Comparison of ENCODE assay signal across 9 cellular contexts in the genomic region with DNA sequence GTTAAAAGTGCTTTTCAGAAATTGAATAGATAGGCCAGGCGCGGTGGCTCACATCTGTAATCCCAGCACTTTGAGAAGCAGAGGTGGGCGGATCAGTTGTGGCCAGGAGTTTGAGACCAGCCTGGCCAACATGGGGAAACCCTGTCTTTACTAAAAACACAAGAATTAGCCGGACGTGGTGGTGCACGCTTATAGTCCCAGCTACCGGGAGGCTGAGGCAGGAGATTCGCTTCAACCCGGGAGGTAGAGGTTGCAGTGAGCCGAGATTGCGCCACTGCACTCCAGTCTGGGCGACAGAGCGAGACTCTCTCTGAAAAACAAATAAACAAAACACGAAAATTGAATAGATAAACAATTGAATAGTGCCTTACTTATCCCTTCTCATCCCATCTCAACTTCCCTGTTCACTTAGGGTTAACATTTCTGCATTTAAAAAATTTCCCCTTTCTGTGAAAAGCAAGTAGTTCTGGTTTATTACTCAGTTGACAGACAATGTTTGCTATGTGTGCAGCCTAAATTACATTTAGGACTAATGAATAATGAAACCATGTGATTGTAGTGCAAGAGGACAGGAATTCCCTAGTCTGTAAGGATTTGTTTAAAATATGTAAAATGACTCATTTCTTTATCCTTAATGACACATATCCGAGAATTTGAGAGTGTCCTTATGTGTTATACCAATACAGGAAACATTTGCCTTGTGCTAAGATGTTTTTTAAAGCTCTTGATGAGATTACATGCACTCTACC. TPM values are rescaled to one million over a fixed set of nuclear protein-coding genes. Genes with fewer than 3 reads are reported as not detected.
DNase-seq lines count a peak whose midpoint lies in the region; ATAC-seq and TF ChIP-seq lines count a peak whose summit lies in the region.
"Had no signal": no experiment of that assay in that cellular context is flagged by ENCODE, and none has a peak within 500 bp of the region (broad histone marks: within the 10 kb centered on the region; RNA-seq: fewer than 3 reads in every experiment).

No MANE protein-coding gene starts in this region.

- H3K27me3 ChIP-seq in SJSA1 (replicated peaks) = no peaks in the 10 kb centered on the region
- H3K27me3 ChIP-seq in foreskin keratinocyte = no peaks in the 10 kb centered on the region

- intact Hi-C loops in natural killer cell (cut with micrococcal nuclease) = no loop called here

- no peaks in the 10 kb centered on the region for H3K27me3 Mint-ChIP-seq in natural killer cell treated with Interleukin-12 subunit alpha and Interleukin-12 subunit beta and Interleukin-15 and Interleukin-18, amount 100 ng/mL, for 72 hours
- no peaks in the 10 kb centered on the region for H3K27me3 Mint-ChIP-seq in natural killer cell (ENCODE audit: low read depth in 2 of 2)

- peaks cover 31 to 44% of the 10 kb centered on the region in 2 donors for H3K4me1 Mint-ChIP-seq in natural killer cell treated with Interleukin-12 subunit alpha and Interleukin-12 subunit beta and Interleukin-15 and Interleukin-18, amount 100 ng/mL, for 72 hours (ENCODE audit: low read depth in 2 of 2)
- H3K4me1 Mint-ChIP-seq in natural killer cell = peaks cover 26 to 36% of the 10 kb centered on the region in 2 donors

- peaks cover 26% of the 10 kb centered on the region for H3K4me1 ChIP-seq in SJSA1 (replicated peaks)
- peaks cover 44% of the 10 kb centered on the region for H3K4me1 ChIP-seq in foreskin keratinocyte

- TF ChIP-seq CTCF in natural killer cell (IDR thresholded peaks at IDR 0.05) = no peak
- TF ChIP-seq CTCF in foreskin keratinocyte (conservative IDR thresholded peaks at IDR 0.05) = no peak

- H3K36me3 Mint-ChIP-seq in natural killer cell treated with Interleukin-12 subunit alpha and Interleukin-12 subunit beta and Interleukin-15 and Interleukin-18, amount 100 ng/mL, for 72 hours = peaks cover 6% of the 10 kb centered on the region
- H3K36me3 Mint-ChIP-seq in natural killer cell = no peaks in the 10 kb centered on the region

- peak overlapping the region; percentile 38 to 39 for H3K27ac Mint-ChIP-seq in natural killer cell treated with Interleukin-12 subunit alpha and Interleukin-12 subunit beta and Interleukin-15 and Interleukin-18, amount 100 ng/mL, for 72 hours
- H3K27ac Mint-ChIP-seq in natural killer cell = peak overlapping the region in 1 of 2 donors; percentile 14

- peak overlapping the region; percentile 60 for H3K27ac ChIP-seq in SJSA1
- peak overlapping the region; percentile 15 for H3K27ac ChIP-seq in foreskin keratinocyte

- peak overlapping the region; percentile 30 for H3K4me3 Mint-ChIP-seq in natural killer cell treated with Interleukin-12 subunit alpha and Interleukin-12 subunit beta and Interleukin-15 and Interleukin-18, amount 100 ng/mL, for 72 hours
- H3K4me3 Mint-ChIP-seq in natural killer cell = no peak overlapping the region

- no peaks in the 10 kb centered on the region for H3K36me3 ChIP-seq in SJSA1

- no peak for DNase-seq in natural killer cell treated with Interleukin-12 subunit alpha and Interleukin-12 subunit beta and Interleukin-15 and Interleukin-18, amount 100 ng/mL, for 72 hours (ENCODE audit: low spot score)
- DNase-seq in natural killer cell (no peak), SJSA1 (ENCODE audit: low read depth in 1 of 2, low spot score in 2 of 2) (peak; percentile 51 to 75), foreskin keratinocyte (peak; percentile 90 to 95), GDM1 (lab: John Stamatoyannopoulos, UW) (no peak), DMS153 (lab: John Stamatoyannopoulos, UW) (no peak), NCI-H1092 (lab: John Stamatoyannopoulos, UW) (no peak)
- DNase-seq in stimulated activated CD4-positive, alpha-beta T cell treated with anti-CD3 and anti-CD28 coated beads, Interleukin-2, amount 100 ng/mL, for 48 hours = no peak
- DNase-seq: NCI-H510A had no signal

- H3K9me3 Mint-ChIP-seq in natural killer cell treated with Interleukin-12 subunit alpha and Interleukin-12 subunit beta and Interleukin-15 and Interleukin-18, amount 100 ng/mL, for 72 hours = no peaks in the 10 kb centered on the region
- H3K9me3 Mint-ChIP-seq in natural killer cell = no peaks in the 10 kb centered on the region

- ATAC-seq in natural killer cell treated with Interleukin-12 subunit alpha and Interleukin-12 subunit beta and Interleukin-15 and Interleukin-18, amount 100 ng/mL, for 72 hours = peak; percentile 70 to 81
- ATAC-seq in natural killer cell = no peak
- ATAC-seq in foreskin keratinocyte = peak; percentile 95

- H3K4me3 ChIP-seq in SJSA1 = 0 out of 2 replicates have a peak overlapping the region, but pooled peaks have one; percentile 1

- no peaks in the 10 kb centered on the region for H3K9me3 ChIP-seq in SJSA1 (replicated peaks)

RNA-seq across cellular contexts. Expression of a gene that starts 6.0 kb away (rescaled TPM):
- 10 to 100 TPM; 20.9 to 21.2 TPM for total RNA-seq in natural killer cell treated with Interleukin-12 subunit alpha and Interleukin-12 subunit beta and Interleukin-15 and Interleukin-18, amount 100 ng/mL, for 72 hours
- total RNA-seq in natural killer cell (10 to 100 TPM; 29.1 to 39.8 (median 37.9) TPM), foreskin keratinocyte (17.9 and 18.5 TPM in 2 replicates)
- 4.8 and 9.4 TPM in 2 replicates for total RNA-seq in SJSA1 (2014; rRNA removed; shearing (Covaris generic))
- 2.8 and 3.4 TPM in 2 replicates for polyA plus RNA-seq in foreskin keratinocyte

RNA-seq across cellular contexts. Expression of a gene that starts 23.5 kb away (rescaled TPM):
- total RNA-seq in natural killer cell treated with Interleukin-12 subunit alpha and Interleukin-12 subunit beta and Interleukin-15 and Interleukin-18, amount 100 ng/mL, for 72 hours = not detected
- total RNA-seq in natural killer cell = not detected
- total RNA-seq in SJSA1 (2014; rRNA removed; shearing (Covaris generic)) = not detected in 2 replicates
- not detected in 2 replicates for total RNA-seq in foreskin keratinocyte
- not detected in 2 replicates for polyA plus RNA-seq in foreskin keratinocyte

Comparison
In these comparisons a context has a peak if more than half of its experiments do, and no peak if none do; other contexts are left out.
1. ATAC-seq: peak in natural killer cell treated with Interleukin-12 subunit alpha and Interleukin-12 subunit beta and Interleukin-15 and Interleukin-18, amount 100 ng/mL, for 72 hours (2 of 2) and foreskin keratinocyte (single experiment); none in natural killer cell (0 of 3).
2. DNase-seq: peak in SJSA1 (2 of 2) and foreskin keratinocyte (2 of 2); none in natural killer cell treated with Interleukin-12 subunit alpha and Interleukin-12 subunit beta and Interleukin-15 and Interleukin-18, amount 100 ng/mL, for 72 hours (single experiment), natural killer cell (single experiment), GDM1 (single experiment), DMS153 (single experiment), stimulated activated CD4-positive, alpha-beta T cell treated with anti-CD3 and anti-CD28 coated beads, Interleukin-2, amount 100 ng/mL, for 48 hours (0 of 2) and NCI-H1092 (single experiment).